21 cellular contexts compared by ENCODE assay signal in the genomic region with DNA sequence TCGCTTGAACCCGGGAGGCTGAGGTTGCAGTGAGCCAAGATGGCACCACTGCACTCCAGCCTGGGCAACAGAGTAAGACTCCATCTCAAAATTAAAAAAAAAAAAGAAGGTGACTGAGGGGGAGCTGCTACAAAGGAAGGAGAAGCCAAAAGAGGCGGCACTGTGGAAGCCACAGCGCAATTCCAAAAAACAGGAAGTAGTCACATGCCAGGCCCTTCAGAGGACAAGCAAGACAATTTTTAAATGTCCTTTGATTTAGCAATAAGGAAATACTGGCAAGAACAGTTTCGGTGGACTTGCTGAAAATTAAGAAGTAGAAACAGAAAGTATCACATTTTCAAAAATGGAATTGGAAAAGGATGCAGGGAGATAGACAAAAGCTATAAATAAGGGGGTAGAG.
DNase-seq lines count a peak whose midpoint lies in the region; ATAC-seq and TF ChIP-seq lines count a peak whose summit lies in the region.
"Had no signal": no experiment of that assay in that cellular context is flagged by ENCODE, and none has a peak within 500 bp of the region (broad histone marks: within the 10 kb centered on the region; RNA-seq: fewer than 3 reads in every experiment).

No MANE protein-coding gene starts in this region.

- peak overlapping the region; percentile 53 to 70 for H3K4me3 Mint-ChIP-seq in CD14-positive monocyte
- H3K4me3 Mint-ChIP-seq: activated CD4-positive, alpha-beta memory T cell treated with anti-CD3 and anti-CD28 coated beads, Interleukin-2, amount 10 ng/mL, durations not matched to agents 7 days and 5 days; activated T-cell treated with anti-CD3 and anti-CD28 coated beads, Interleukin-2, amount 50 U/mL, for 24 hours; memory B cell; WTC11 had no signal

- H3F3A ChIP-seq in smooth muscle cell (ENCODE audit: low read depth) = no peaks in the 10 kb centered on the region

- H3K9me3 ChIP-seq in psoas muscle (no peaks in the 10 kb centered on the region), smooth muscle cell (replicated peaks; ENCODE audit: low read depth) (no peaks in the 10 kb centered on the region)
- H3K9me3 ChIP-seq: pancreas had no signal

- H3K9me3 Mint-ChIP-seq in CD14-positive monocyte = peaks cover 0 to 4% (median 1%) of the 10 kb centered on the region in 7 donors
- H3K9me3 Mint-ChIP-seq: activated CD4-positive, alpha-beta memory T cell treated with anti-CD3 and anti-CD28 coated beads, Interleukin-2, amount 10 ng/mL, durations not matched to agents 7 days and 5 days; activated T-cell treated with anti-CD3 and anti-CD28 coated beads, Interleukin-2, amount 50 U/mL, for 24 hours; CD4-positive, alpha-beta memory T cell; memory B cell; naive B cell; WTC11 had no signal

- WGBS in psoas muscle, 3 donors = 70 to 73% (median 72%) methylated on average over 5 of the region's 5 CpGs
- 96% methylated on average over 5 of the region's 5 CpGs for WGBS in smooth muscle cell (ENCODE audit: low lambda C conversion rate)

- no peak overlapping the region for H3K4me2 ChIP-seq in smooth muscle cell
- H3K4me2 ChIP-seq: hepatocyte had no signal

- TF ChIP-seq CTCF in CD14-positive monocyte (IDR thresholded peaks at IDR 0.05) (no peak), NB4 (IDR thresholded peaks at IDR 0.05; ENCODE audit: low read depth, low read length) (no peak), coronary artery (IDR thresholded peaks at IDR 0.05) (no peak), psoas muscle (IDR thresholded peaks at IDR 0.05) (no peak), smooth muscle cell (IDR thresholded peaks at IDR 0.05; ENCODE audit: borderline replicate concordance, insufficient read depth, poor library complexity, severe bottlenecking) (no peak)

- H3K27me3 Mint-ChIP-seq in CD14-positive monocyte (ENCODE audit: low read depth in 3 of 3) = peaks cover 7 to 18% (median 16%) of the 10 kb centered on the region in 3 donors

- H4K20me1 ChIP-seq in smooth muscle cell (ENCODE audit: low read depth) = no peaks in the 10 kb centered on the region

- H3K36me3 ChIP-seq in psoas muscle (ENCODE audit: insufficient read depth in 1 of 2, low read depth in 1 of 2) (no peaks in the 10 kb centered on the region), smooth muscle cell (ENCODE audit: low read depth) (no peaks in the 10 kb centered on the region)
- H3K36me3 ChIP-seq: pancreas had no signal

- intact Hi-C loops in CD14-positive monocyte (cut with micrococcal nuclease) (no loop called here), psoas muscle (cut with DNase I) (loop anchor here in 1 of 2 donors (5.0 kb wide), 1 partner anchor 93 kb away; no protein-coding TSS in a partner anchor)

- ATAC-seq in psoas muscle (no peak), HG03439 (IDR thresholded peaks at IDR 0.05; ENCODE audit: unreplicated experiment) (no peak)
- ATAC-seq: pancreas, WTC11 had no signal

- H3K4me1 ChIP-seq in psoas muscle = peaks cover 11% of the 10 kb centered on the region
- H3K4me1 ChIP-seq in smooth muscle cell (ENCODE audit: low read depth) = peaks cover 15% of the 10 kb centered on the region

- no peak overlapping the region for H3K9ac ChIP-seq in smooth muscle cell (ENCODE audit: low read depth)

- no peaks in the 10 kb centered on the region for H3K79me2 ChIP-seq in smooth muscle cell (ENCODE audit: low read depth)

- DNase-seq in CD14-positive monocyte (ENCODE audit: low spot score) (no peak), NB4 (ENCODE audit: low read depth) (peak; percentile 22), coronary artery (ENCODE audit: low spot score) (no peak), psoas muscle (peak in 1 of 2 donors; percentile 21), germinal center (ENCODE audit: low spot score) (no peak), smooth muscle cell (lab: John Stamatoyannopoulos, UW; ENCODE audit: unreplicated experiment) (no peak)
- DNase-seq in activated CD4-positive, alpha-beta T cell treated with anti-CD3 and anti-CD28 coated beads for 1 hour = no peak
- DNase-seq: activated CD4-positive, alpha-beta memory T cell treated with anti-CD3 and anti-CD28 coated beads, Interleukin-2, amount 10 ng/mL, durations not matched to agents 7 days and 5 days; activated naive CD4-positive, alpha-beta T cell treated with anti-CD3 and anti-CD28 coated beads, Interleukin-2, amount 50 U/mL, for 16 hours; activated T-cell treated with anti-CD3 and anti-CD28 coated beads, Interleukin-2, amount 50 U/mL, for 24 hours; CD4-positive, alpha-beta memory T cell; naive B cell; NCI-H1048; NCI-H2029; pancreas; stimulated activated CD4-positive, alpha-beta T cell treated with anti-CD3 and anti-CD28 coated beads, Interleukin-2, amount 100 ng/mL, for 48 hours; T-helper 1 cell had no signal

- H3K4me1 Mint-ChIP-seq in CD14-positive monocyte = peaks cover 37% of the 10 kb centered on the region
- H3K4me1 Mint-ChIP-seq: memory B cell had no signal

- peaks cover 6 to 12% of the 10 kb centered on the region in 2 donors for H3K36me3 Mint-ChIP-seq in CD14-positive monocyte
- H3K36me3 Mint-ChIP-seq: memory B cell, naive B cell, WTC11 had no signal

- H3K27me3 ChIP-seq in psoas muscle (ENCODE audit: insufficient read depth in 3 of 3, low read length in 2 of 3) (no peaks in the 10 kb centered on the region), smooth muscle cell (ENCODE audit: low read depth) (no peaks in the 10 kb centered on the region)
- H3K27me3 ChIP-seq: hepatocyte, pancreas had no signal

- no peak overlapping the region for H3K4me3 ChIP-seq in NB4 (ENCODE audit: low read depth, low read length)
- no peak overlapping the region for H3K4me3 ChIP-seq in coronary artery
- H3K4me3 ChIP-seq in psoas muscle = no peak overlapping the region
- no peak overlapping the region for H3K4me3 ChIP-seq in smooth muscle cell
- H3K4me3 ChIP-seq: hepatocyte, pancreas had no signal

- no peak for TF ChIP-seq POLR2A in NB4 (IDR thresholded peaks at IDR 0.05; ENCODE audit: extremely low read depth, insufficient read length)

- peak overlapping the region; percentile 41 to 53 for H3K27ac ChIP-seq in coronary artery
- peak overlapping the region; percentile 7 for H3K27ac ChIP-seq in psoas muscle
- H3K27ac ChIP-seq in smooth muscle cell (ENCODE audit: low read depth) = no peak overlapping the region
- H3K27ac ChIP-seq: hepatocyte, pancreas had no signal

- H3K27ac Mint-ChIP-seq in CD14-positive monocyte = peak overlapping the region; percentile 67 to 86 (median 80)
- H3K27ac Mint-ChIP-seq: activated CD4-positive, alpha-beta memory T cell treated with anti-CD3 and anti-CD28 coated beads, Interleukin-2, amount 10 ng/mL, durations not matched to agents 7 days and 5 days; activated T-cell treated with anti-CD3 and anti-CD28 coated beads, Interleukin-2, amount 50 U/mL, for 24 hours; CD4-positive, alpha-beta memory T cell; memory B cell; WTC11 had no signal

- H2AFZ ChIP-seq in smooth muscle cell (ENCODE audit: low read depth) = no peak overlapping the region
- H2AFZ ChIP-seq: hepatocyte had no signal
